ENCODE assay signal across 1 cellular context in the genomic region with DNA sequence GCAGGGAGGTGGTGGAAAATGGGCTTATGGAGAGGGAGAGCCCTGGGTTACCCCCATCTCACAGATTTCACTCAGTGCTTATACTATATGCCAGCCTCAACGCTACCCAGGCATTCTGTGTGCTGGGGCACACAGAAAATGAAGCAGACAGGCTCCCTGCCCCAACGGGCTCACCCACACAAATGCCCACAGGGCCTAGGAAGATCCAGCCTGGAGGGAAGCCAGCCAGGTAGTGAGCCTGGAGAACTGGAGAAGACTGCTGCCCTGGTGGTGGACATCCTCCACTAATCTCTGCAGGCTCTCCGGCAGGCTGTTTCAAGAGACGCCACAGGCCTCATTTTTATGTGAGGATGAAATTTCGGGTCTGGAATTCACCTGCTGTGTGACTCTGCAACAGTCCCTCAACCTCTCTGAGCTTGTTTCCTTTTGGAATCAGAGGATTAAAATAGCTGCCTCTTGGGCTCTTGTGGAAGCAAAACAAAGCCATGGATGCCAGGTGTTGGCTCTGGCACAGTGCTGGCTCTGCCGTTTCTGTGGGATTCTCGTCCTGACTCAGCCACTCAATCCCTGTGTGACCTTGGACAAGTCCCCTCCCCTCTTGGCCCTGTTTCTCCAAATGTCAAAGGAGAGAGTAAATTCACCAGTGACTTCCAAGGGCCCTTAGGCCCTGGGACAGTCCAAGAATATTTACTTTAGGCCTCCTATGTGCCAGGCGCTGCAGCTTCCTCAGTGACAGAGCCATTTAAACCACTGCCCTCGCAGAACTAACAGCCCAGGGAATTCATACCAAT.
TF ChIP-seq lines count a peak whose summit lies in the region.

No MANE protein-coding gene starts in this region.

TF ChIP-seq in HepG2, 621 proteins besides CTCF, POLR2A, EP300 and RAD21 (continues in another document):
- no peak for TF ChIP-seq ZNF224 (CRISPR knock-in tag; IDR thresholded peaks at IDR 0.05)
- peak; percentile 40; the same call in 1 of the 2 replicates for TF ChIP-seq RCOR2 (CRISPR knock-in tag; IDR thresholded peaks at IDR 0.05)
- TF ChIP-seq PHB2 (IDR thresholded peaks at IDR 0.05; ENCODE audit: partially characterized antibody) = no peak
- TF ChIP-seq HMG20B (CRISPR knock-in tag; conservative IDR thresholded peaks at IDR 0.05) = no peak
- TF ChIP-seq, protein P1, sequence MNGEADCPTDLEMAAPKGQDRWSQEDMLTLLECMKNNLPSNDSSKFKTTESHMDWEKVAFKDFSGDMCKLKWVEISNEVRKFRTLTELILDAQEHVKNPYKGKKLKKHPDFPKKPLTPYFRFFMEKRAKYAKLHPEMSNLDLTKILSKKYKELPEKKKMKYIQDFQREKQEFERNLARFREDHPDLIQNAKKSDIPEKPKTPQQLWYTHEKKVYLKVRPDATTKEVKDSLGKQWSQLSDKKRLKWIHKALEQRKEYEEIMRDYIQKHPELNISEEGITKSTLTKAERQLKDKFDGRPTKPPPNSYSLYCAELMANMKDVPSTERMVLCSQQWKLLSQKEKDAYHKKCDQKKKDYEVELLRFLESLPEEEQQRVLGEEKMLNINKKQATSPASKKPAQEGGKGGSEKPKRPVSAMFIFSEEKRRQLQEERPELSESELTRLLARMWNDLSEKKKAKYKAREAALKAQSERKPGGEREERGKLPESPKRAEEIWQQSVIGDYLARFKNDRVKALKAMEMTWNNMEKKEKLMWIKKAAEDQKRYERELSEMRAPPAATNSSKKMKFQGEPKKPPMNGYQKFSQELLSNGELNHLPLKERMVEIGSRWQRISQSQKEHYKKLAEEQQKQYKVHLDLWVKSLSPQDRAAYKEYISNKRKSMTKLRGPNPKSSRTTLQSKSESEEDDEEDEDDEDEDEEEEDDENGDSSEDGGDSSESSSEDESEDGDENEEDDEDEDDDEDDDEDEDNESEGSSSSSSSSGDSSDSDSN (CRISPR knock-in tag; IDR thresholded peaks at IDR 0.05) = peak; percentile 25; the same call in 1 of the 2 replicates
- TF ChIP-seq, protein P2, sequence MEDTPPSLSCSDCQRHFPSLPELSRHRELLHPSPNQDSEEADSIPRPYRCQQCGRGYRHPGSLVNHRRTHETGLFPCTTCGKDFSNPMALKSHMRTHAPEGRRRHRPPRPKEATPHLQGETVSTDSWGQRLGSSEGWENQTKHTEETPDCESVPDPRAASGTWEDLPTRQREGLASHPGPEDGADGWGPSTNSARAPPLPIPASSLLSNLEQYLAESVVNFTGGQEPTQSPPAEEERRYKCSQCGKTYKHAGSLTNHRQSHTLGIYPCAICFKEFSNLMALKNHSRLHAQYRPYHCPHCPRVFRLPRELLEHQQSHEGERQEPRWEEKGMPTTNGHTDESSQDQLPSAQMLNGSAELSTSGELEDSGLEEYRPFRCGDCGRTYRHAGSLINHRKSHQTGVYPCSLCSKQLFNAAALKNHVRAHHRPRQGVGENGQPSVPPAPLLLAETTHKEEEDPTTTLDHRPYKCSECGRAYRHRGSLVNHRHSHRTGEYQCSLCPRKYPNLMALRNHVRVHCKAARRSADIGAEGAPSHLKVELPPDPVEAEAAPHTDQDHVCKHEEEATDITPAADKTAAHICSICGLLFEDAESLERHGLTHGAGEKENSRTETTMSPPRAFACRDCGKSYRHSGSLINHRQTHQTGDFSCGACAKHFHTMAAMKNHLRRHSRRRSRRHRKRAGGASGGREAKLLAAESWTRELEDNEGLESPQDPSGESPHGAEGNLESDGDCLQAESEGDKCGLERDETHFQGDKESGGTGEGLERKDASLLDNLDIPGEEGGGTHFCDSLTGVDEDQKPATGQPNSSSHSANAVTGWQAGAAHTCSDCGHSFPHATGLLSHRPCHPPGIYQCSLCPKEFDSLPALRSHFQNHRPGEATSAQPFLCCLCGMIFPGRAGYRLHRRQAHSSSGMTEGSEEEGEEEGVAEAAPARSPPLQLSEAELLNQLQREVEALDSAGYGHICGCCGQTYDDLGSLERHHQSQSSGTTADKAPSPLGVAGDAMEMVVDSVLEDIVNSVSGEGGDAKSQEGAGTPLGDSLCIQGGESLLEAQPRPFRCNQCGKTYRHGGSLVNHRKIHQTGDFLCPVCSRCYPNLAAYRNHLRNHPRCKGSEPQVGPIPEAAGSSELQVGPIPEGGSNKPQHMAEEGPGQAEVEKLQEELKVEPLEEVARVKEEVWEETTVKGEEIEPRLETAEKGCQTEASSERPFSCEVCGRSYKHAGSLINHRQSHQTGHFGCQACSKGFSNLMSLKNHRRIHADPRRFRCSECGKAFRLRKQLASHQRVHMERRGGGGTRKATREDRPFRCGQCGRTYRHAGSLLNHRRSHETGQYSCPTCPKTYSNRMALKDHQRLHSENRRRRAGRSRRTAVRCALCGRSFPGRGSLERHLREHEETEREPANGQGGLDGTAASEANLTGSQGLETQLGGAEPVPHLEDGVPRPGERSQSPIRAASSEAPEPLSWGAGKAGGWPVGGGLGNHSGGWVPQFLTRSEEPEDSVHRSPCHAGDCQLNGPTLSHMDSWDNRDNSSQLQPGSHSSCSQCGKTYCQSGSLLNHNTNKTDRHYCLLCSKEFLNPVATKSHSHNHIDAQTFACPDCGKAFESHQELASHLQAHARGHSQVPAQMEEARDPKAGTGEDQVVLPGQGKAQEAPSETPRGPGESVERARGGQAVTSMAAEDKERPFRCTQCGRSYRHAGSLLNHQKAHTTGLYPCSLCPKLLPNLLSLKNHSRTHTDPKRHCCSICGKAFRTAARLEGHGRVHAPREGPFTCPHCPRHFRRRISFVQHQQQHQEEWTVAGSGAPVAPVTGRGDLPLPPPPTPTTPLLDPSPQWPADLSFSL (CRISPR knock-in tag; IDR thresholded peaks at IDR 0.05) = 0 out of 2 replicates have a peak, but pooled peaks have one; percentile 22
- no peak for TF ChIP-seq FOXA3 (CRISPR knock-in tag; IDR thresholded peaks at IDR 0.05)
- TF ChIP-seq, protein P3, sequence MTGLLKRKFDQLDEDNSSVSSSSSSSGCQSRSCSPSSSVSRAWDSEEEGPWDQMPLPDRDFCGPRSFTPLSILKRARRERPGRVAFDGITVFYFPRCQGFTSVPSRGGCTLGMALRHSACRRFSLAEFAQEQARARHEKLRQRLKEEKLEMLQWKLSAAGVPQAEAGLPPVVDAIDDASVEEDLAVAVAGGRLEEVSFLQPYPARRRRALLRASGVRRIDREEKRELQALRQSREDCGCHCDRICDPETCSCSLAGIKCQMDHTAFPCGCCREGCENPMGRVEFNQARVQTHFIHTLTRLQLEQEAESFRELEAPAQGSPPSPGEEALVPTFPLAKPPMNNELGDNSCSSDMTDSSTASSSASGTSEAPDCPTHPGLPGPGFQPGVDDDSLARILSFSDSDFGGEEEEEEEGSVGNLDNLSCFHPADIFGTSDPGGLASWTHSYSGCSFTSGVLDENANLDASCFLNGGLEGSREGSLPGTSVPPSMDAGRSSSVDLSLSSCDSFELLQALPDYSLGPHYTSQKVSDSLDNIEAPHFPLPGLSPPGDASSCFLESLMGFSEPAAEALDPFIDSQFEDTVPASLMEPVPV (CRISPR knock-in tag; IDR thresholded peaks at IDR 0.05) = 0 out of 2 replicates have a peak, but pooled peaks have one; percentile 42
- TF ChIP-seq, protein P4, sequence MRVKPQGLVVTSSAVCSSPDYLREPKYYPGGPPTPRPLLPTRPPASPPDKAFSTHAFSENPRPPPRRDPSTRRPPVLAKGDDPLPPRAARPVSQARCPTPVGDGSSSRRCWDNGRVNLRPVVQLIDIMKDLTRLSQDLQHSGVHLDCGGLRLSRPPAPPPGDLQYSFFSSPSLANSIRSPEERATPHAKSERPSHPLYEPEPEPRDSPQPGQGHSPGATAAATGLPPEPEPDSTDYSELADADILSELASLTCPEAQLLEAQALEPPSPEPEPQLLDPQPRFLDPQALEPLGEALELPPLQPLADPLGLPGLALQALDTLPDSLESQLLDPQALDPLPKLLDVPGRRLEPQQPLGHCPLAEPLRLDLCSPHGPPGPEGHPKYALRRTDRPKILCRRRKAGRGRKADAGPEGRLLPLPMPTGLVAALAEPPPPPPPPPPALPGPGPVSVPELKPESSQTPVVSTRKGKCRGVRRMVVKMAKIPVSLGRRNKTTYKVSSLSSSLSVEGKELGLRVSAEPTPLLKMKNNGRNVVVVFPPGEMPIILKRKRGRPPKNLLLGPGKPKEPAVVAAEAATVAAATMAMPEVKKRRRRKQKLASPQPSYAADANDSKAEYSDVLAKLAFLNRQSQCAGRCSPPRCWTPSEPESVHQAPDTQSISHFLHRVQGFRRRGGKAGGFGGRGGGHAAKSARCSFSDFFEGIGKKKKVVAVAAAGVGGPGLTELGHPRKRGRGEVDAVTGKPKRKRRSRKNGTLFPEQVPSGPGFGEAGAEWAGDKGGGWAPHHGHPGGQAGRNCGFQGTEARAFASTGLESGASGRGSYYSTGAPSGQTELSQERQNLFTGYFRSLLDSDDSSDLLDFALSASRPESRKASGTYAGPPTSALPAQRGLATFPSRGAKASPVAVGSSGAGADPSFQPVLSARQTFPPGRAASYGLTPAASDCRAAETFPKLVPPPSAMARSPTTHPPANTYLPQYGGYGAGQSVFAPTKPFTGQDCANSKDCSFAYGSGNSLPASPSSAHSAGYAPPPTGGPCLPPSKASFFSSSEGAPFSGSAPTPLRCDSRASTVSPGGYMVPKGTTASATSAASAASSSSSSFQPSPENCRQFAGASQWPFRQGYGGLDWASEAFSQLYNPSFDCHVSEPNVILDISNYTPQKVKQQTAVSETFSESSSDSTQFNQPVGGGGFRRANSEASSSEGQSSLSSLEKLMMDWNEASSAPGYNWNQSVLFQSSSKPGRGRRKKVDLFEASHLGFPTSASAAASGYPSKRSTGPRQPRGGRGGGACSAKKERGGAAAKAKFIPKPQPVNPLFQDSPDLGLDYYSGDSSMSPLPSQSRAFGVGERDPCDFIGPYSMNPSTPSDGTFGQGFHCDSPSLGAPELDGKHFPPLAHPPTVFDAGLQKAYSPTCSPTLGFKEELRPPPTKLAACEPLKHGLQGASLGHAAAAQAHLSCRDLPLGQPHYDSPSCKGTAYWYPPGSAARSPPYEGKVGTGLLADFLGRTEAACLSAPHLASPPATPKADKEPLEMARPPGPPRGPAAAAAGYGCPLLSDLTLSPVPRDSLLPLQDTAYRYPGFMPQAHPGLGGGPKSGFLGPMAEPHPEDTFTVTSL (CRISPR knock-in tag; IDR thresholded peaks at IDR 0.05; ENCODE audit: borderline replicate concordance) = peak; percentile 23; the same call in 1 of the 2 replicates
- 0 out of 2 replicates have a peak, but pooled peaks have one; percentile 40 for TF ChIP-seq ZNF777 (CRISPR knock-in tag; IDR thresholded peaks at IDR 0.05)
- 0 out of 2 replicates have a peak, but pooled peaks have one; percentile 26 for TF ChIP-seq ADNP (CRISPR knock-in tag; IDR thresholded peaks at IDR 0.05)
- no peak for TF ChIP-seq ATF7-NPFF (CRISPR knock-in tag; IDR thresholded peaks at IDR 0.05; ENCODE audit: low read depth)
- TF ChIP-seq, protein P5, sequence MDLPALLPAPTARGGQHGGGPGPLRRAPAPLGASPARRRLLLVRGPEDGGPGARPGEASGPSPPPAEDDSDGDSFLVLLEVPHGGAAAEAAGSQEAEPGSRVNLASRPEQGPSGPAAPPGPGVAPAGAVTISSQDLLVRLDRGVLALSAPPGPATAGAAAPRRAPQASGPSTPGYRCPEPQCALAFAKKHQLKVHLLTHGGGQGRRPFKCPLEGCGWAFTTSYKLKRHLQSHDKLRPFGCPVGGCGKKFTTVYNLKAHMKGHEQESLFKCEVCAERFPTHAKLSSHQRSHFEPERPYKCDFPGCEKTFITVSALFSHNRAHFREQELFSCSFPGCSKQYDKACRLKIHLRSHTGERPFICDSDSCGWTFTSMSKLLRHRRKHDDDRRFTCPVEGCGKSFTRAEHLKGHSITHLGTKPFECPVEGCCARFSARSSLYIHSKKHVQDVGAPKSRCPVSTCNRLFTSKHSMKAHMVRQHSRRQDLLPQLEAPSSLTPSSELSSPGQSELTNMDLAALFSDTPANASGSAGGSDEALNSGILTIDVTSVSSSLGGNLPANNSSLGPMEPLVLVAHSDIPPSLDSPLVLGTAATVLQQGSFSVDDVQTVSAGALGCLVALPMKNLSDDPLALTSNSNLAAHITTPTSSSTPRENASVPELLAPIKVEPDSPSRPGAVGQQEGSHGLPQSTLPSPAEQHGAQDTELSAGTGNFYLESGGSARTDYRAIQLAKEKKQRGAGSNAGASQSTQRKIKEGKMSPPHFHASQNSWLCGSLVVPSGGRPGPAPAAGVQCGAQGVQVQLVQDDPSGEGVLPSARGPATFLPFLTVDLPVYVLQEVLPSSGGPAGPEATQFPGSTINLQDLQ (CRISPR knock-in tag; IDR thresholded peaks at IDR 0.05) = no peak
- peak; percentile 27; the same call in 1 of the 2 replicates for TF ChIP-seq KDM1A (CRISPR knock-in tag; IDR thresholded peaks at IDR 0.05)
- no peak for TF ChIP-seq ZNF354B (CRISPR knock-in tag; IDR thresholded peaks at IDR 0.05)
- TF ChIP-seq PITX1 (CRISPR knock-in tag; IDR thresholded peaks at IDR 0.05) = 0 out of 2 replicates have a peak, but pooled peaks have one; percentile 27
- TF ChIP-seq, protein P6, sequence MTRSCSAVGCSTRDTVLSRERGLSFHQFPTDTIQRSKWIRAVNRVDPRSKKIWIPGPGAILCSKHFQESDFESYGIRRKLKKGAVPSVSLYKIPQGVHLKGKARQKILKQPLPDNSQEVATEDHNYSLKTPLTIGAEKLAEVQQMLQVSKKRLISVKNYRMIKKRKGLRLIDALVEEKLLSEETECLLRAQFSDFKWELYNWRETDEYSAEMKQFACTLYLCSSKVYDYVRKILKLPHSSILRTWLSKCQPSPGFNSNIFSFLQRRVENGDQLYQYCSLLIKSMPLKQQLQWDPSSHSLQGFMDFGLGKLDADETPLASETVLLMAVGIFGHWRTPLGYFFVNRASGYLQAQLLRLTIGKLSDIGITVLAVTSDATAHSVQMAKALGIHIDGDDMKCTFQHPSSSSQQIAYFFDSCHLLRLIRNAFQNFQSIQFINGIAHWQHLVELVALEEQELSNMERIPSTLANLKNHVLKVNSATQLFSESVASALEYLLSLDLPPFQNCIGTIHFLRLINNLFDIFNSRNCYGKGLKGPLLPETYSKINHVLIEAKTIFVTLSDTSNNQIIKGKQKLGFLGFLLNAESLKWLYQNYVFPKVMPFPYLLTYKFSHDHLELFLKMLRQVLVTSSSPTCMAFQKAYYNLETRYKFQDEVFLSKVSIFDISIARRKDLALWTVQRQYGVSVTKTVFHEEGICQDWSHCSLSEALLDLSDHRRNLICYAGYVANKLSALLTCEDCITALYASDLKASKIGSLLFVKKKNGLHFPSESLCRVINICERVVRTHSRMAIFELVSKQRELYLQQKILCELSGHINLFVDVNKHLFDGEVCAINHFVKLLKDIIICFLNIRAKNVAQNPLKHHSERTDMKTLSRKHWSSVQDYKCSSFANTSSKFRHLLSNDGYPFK (CRISPR knock-in tag; IDR thresholded peaks at IDR 0.05; ENCODE audit: borderline replicate concordance) = 0 out of 2 replicates have a peak, but pooled peaks have one; percentile 8
- TF ChIP-seq, protein P7, sequence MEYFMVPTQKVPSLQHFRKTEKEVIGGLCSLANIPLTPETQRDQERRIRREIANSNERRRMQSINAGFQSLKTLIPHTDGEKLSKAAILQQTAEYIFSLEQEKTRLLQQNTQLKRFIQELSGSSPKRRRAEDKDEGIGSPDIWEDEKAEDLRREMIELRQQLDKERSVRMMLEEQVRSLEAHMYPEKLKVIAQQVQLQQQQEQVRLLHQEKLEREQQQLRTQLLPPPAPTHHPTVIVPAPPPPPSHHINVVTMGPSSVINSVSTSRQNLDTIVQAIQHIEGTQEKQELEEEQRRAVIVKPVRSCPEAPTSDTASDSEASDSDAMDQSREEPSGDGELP (IDR thresholded peaks at IDR 0.05; ENCODE audit: borderline replicate concordance, low read depth) = no peak
- TF ChIP-seq ZMYM3 (CRISPR knock-in tag; IDR thresholded peaks at IDR 0.05) = peak; percentile 93
- TF ChIP-seq, protein P8, sequence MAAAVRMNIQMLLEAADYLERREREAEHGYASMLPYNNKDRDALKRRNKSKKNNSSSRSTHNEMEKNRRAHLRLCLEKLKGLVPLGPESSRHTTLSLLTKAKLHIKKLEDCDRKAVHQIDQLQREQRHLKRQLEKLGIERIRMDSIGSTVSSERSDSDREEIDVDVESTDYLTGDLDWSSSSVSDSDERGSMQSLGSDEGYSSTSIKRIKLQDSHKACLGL (CRISPR knock-in tag; IDR thresholded peaks at IDR 0.05) = no peak
- peak; percentile 100 for TF ChIP-seq ZNF768 (CRISPR knock-in tag; IDR thresholded peaks at IDR 0.05)
